8 cellular contexts compared by ENCODE assay signal in genomic region chr17:73340093-73340596, GRCh38. TPM values are rescaled to one million over a fixed set of nuclear protein-coding genes. Genes with fewer than 3 reads are reported as not detected.
DNase-seq lines count a peak whose midpoint lies in the region; ATAC-seq and TF ChIP-seq lines count a peak whose summit lies in the region.

No MANE protein-coding gene starts in this region.

- peak; percentile 51 for ATAC-seq in body of pancreas
- ATAC-seq in GM23338: no peak
- ATAC-seq in HG03457 (IDR thresholded peaks at IDR 0.05; ENCODE audit: unreplicated experiment): no peak

- H3K4me3 Mint-ChIP-seq in GM23338: no peak overlapping the region

- H3F3A ChIP-seq in GM23338 (replicated peaks; ENCODE audit: low read depth): peaks cover 10% of the 10 kb centered on the region

- peaks cover 50% of the 10 kb centered on the region for H3K4me1 Mint-ChIP-seq in GM23338

- H3K4me1 ChIP-seq in body of pancreas: peaks cover 23% of the 10 kb centered on the region
- H3K4me1 ChIP-seq in muscle layer of duodenum (ENCODE audit: control insufficient read depth in 1 of 2, insufficient read depth in 2 of 2, low read length in 2 of 2): peaks cover 3 to 52% of the 10 kb centered on the region in 2 donors
- peaks cover 35% of the 10 kb centered on the region for H3K4me1 ChIP-seq in GM23338 (ENCODE audit: insufficient read depth)

- no peaks in the 10 kb centered on the region for H3K9me3 Mint-ChIP-seq in GM23338

- H2AFZ ChIP-seq in GM23338: no peak overlapping the region

- H3K9me3 ChIP-seq in body of pancreas: no peaks in the 10 kb centered on the region
- no peaks in the 10 kb centered on the region for H3K9me3 ChIP-seq in muscle layer of duodenum (ENCODE audit: control insufficient read depth in 1 of 2, low read length in 2 of 2)

- TF ChIP-seq CTCF in body of pancreas (IDR thresholded peaks at IDR 0.05) (peak in 4 of 7 experiments; percentile 3 to 23 (median 16)), GM23338 (conservative IDR thresholded peaks at IDR 0.05; ENCODE audit: low read depth in 2 of 2) (no peak), GM10266 (IDR thresholded peaks at IDR 0.05; ENCODE audit: control insufficient read depth, insufficient read depth, low read depth, missing control alignments) (no peak)

- H3K27me3 Mint-ChIP-seq in GM23338 (ENCODE audit: insufficient read depth, low read depth, poor library complexity): peaks cover 11% of the 10 kb centered on the region

- H3K27me3 ChIP-seq in body of pancreas (no peaks in the 10 kb centered on the region), muscle layer of duodenum (ENCODE audit: low read depth, low read length) (no peaks in the 10 kb centered on the region), GM23338 (ENCODE audit: insufficient read depth) (no peaks in the 10 kb centered on the region)

- DNase-seq in AG08396 (ENCODE audit: low spot score): peak; percentile 89
- DNase-seq in LHCN-M2 (ENCODE audit: low read depth): peak; percentile 94
- DNase-seq in body of pancreas: peak in 1 of 4 donors; percentile 52
- no peak for DNase-seq in islet precursor cell
- DNase-seq in GM23338 (ENCODE audit: low spot score): no peak
- no peak for DNase-seq in GM10266 (ENCODE audit: extremely low spot score)

- TF ChIP-seq POLR2A in body of pancreas (IDR thresholded peaks at IDR 0.05): no peak

- WGBS in body of pancreas, 2 donors: 68 to 79% methylated on average over 7 of the region's 7 CpGs

- H3K4me3 ChIP-seq in body of pancreas: no peak overlapping the region
- H3K4me3 ChIP-seq in muscle layer of duodenum (ENCODE audit: low read depth in 1 of 2, low read length in 2 of 2): no peak overlapping the region
- H3K4me3 ChIP-seq in GM23338: no peak overlapping the region

- intact Hi-C loops in body of pancreas (cut with DNase I): no loop called here

- H3K27ac ChIP-seq in body of pancreas (peak overlapping the region in 2 of 4 donors; percentile 22 to 61), muscle layer of duodenum (ENCODE audit: low read length) (peak overlapping the region; percentile 14), GM23338 (ENCODE audit: low read depth) (no peak overlapping the region)

- H3K27ac Mint-ChIP-seq in GM23338: no peak overlapping the region

- no peaks in the 10 kb centered on the region for H3K36me3 ChIP-seq in body of pancreas (replicated peaks in 1 of 2; ENCODE audit: insufficient read depth in 1 of 2, low read depth in 2 of 2)
- H3K36me3 ChIP-seq in muscle layer of duodenum (ENCODE audit: control insufficient read depth in 1 of 2, insufficient read depth in 2 of 2, low read length in 2 of 2): no peaks in the 10 kb centered on the region
- H3K36me3 ChIP-seq in GM23338 (ENCODE audit: insufficient read depth): no peaks in the 10 kb centered on the region

- H3K9me2 ChIP-seq in GM23338 (ENCODE audit: insufficient read depth): no peaks in the 10 kb centered on the region

- no peak overlapping the region for H3K4me2 ChIP-seq in GM23338

- H4K20me1 ChIP-seq in GM23338 (replicated peaks; ENCODE audit: insufficient read depth): no peaks in the 10 kb centered on the region

- no peaks in the 10 kb centered on the region for H3K79me2 ChIP-seq in GM23338 (replicated peaks; ENCODE audit: insufficient read depth)

- H3K36me3 Mint-ChIP-seq in GM23338 (ENCODE audit: low read depth): no peaks in the 10 kb centered on the region

TF ChIP-seq in GM23338, 12 proteins besides CTCF, POLR2A, EP300 and RAD21 (continues in another document):
- TF ChIP-seq, protein P1, sequence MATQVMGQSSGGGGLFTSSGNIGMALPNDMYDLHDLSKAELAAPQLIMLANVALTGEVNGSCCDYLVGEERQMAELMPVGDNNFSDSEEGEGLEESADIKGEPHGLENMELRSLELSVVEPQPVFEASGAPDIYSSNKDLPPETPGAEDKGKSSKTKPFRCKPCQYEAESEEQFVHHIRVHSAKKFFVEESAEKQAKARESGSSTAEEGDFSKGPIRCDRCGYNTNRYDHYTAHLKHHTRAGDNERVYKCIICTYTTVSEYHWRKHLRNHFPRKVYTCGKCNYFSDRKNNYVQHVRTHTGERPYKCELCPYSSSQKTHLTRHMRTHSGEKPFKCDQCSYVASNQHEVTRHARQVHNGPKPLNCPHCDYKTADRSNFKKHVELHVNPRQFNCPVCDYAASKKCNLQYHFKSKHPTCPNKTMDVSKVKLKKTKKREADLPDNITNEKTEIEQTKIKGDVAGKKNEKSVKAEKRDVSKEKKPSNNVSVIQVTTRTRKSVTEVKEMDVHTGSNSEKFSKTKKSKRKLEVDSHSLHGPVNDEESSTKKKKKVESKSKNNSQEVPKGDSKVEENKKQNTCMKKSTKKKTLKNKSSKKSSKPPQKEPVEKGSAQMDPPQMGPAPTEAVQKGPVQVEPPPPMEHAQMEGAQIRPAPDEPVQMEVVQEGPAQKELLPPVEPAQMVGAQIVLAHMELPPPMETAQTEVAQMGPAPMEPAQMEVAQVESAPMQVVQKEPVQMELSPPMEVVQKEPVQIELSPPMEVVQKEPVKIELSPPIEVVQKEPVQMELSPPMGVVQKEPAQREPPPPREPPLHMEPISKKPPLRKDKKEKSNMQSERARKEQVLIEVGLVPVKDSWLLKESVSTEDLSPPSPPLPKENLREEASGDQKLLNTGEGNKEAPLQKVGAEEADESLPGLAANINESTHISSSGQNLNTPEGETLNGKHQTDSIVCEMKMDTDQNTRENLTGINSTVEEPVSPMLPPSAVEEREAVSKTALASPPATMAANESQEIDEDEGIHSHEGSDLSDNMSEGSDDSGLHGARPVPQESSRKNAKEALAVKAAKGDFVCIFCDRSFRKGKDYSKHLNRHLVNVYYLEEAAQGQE (IDR thresholded peaks at IDR 0.05; ENCODE audit: unreplicated experiment): no peak
- TF ChIP-seq ZNF462 (CRISPR knock-in tag; IDR thresholded peaks at IDR 0.05) (no peak), POLR2AphosphoS5 (IDR thresholded peaks at IDR 0.05; ENCODE audit: low read depth) (no peak), ZNF331 (CRISPR knock-in tag; IDR thresholded peaks at IDR 0.05; ENCODE audit: low read depth) (no peak), CREB1 (CRISPR knock-in tag; IDR thresholded peaks at IDR 0.05; ENCODE audit: low read depth) (no peak), EZH2 (IDR thresholded peaks at IDR 0.05; ENCODE audit: low read depth, unreplicated experiment) (no peak), NANOG (IDR thresholded peaks at IDR 0.05; ENCODE audit: borderline replicate concordance) (no peak)

RNA-seq across cellular contexts. Expression of gene CDC42EP4, which starts 28.3 kb away (rescaled TPM):
- total RNA-seq in LHCN-M2 (2014; rRNA removed): 20.6 and 24.1 TPM in 2 replicates
- 11.0 TPM for polyA plus RNA-seq in LHCN-M2 (2012)
- total RNA-seq in body of pancreas: 10 to 100 TPM; 47.0 to 60.6 TPM
- total RNA-seq in GM23338 (2014; rRNA removed; shearing (Covaris generic)): 16.2 and 19.9 TPM in 2 replicates
- polyA plus RNA-seq in GM23338 (2016; fragmentation: Nextera tagmentation; extraction: Ambion mirVana): 4.1 and 4.4 TPM in 2 replicates

Comparison
In these comparisons a context has a peak if more than half of its experiments do, and no peak if none do; other contexts are left out.
1. DNase-seq: peak in AG08396 (single experiment) and LHCN-M2 (single experiment); none in islet precursor cell (single experiment), GM23338 (single experiment) and GM10266 (single experiment).
2. CTCF ChIP-seq: peak in body of pancreas (4 of 7); none in GM23338 (0 of 2) and GM10266 (single experiment).